ENCODE assay signal across 1 cellular context in genomic region chr22:42520663-42521546, GRCh38.
TF ChIP-seq lines count a peak whose summit lies in the region.

No MANE protein-coding gene starts in this region.

TF ChIP-seq in HepG2, 621 proteins besides CTCF, POLR2A, EP300 and RAD21 (continued from another document):
- 0 out of 2 replicates have a peak, but pooled peaks have one; percentile 20 for TF ChIP-seq ZBED4 (CRISPR knock-in tag; IDR thresholded peaks at IDR 0.05; ENCODE audit: borderline replicate concordance)
- 0 out of 2 replicates have a peak, but pooled peaks have one; percentile 27 for TF ChIP-seq ARID2 (CRISPR knock-in tag; IDR thresholded peaks at IDR 0.05; ENCODE audit: borderline replicate concordance)
- TF ChIP-seq ZFY (CRISPR knock-in tag; IDR thresholded peaks at IDR 0.05) = peak; percentile 92
- TF ChIP-seq ZNF615 (CRISPR knock-in tag; IDR thresholded peaks at IDR 0.05; ENCODE audit: borderline replicate concordance) = no peak
- no peak; the same call in 1 of the 2 replicates for TF ChIP-seq KDM5B (CRISPR knock-in tag; IDR thresholded peaks at IDR 0.05; ENCODE audit: borderline replicate concordance)
- no peak for TF ChIP-seq PHB2 (IDR thresholded peaks at IDR 0.05; ENCODE audit: partially characterized antibody)
- TF ChIP-seq POGZ (CRISPR knock-in tag; IDR thresholded peaks at IDR 0.05) = peak; percentile 18; the same call in 1 of the 2 replicates
- peak; percentile 76 for TF ChIP-seq HNF4G (IDR thresholded peaks at IDR 0.05; ENCODE audit: borderline replicate concordance, low read depth, low read length)
- TF ChIP-seq HNF4G (CRISPR knock-in tag; IDR thresholded peaks at IDR 0.05; ENCODE audit: borderline replicate concordance, low read depth) = no peak
- no peak for TF ChIP-seq CREB1 (IDR thresholded peaks at IDR 0.05)
- TF ChIP-seq CREB1 (CRISPR knock-in tag; IDR thresholded peaks at IDR 0.05) = peak; percentile 40; the same call in 1 of the 2 replicates
- TF ChIP-seq ZNF281 (CRISPR knock-in tag; IDR thresholded peaks at IDR 0.05; ENCODE audit: borderline replicate concordance) = peak; percentile 70; the same call in 1 of the 2 replicates
- no peak for TF ChIP-seq ETS1 (CRISPR knock-in tag; IDR thresholded peaks at IDR 0.05)
- TF ChIP-seq XBP1 (CRISPR knock-in tag; IDR thresholded peaks at IDR 0.05) = no peak
- TF ChIP-seq FOXK1 (CRISPR knock-in tag; IDR thresholded peaks at IDR 0.05; ENCODE audit: borderline replicate concordance, low read depth) = peak; percentile 38; the same call in 1 of the 2 replicates
- TF ChIP-seq ZNF687 (CRISPR knock-in tag; IDR thresholded peaks at IDR 0.05) = peak; percentile 74
- TF ChIP-seq ZNF296 (CRISPR knock-in tag; conservative IDR thresholded peaks at IDR 0.05) = 0 out of 2 replicates have a peak, but pooled peaks have one; percentile 67
- TF ChIP-seq ZMAT3 (CRISPR knock-in tag; conservative IDR thresholded peaks at IDR 0.05) = peak; percentile 54; the same call in 1 of the 2 replicates
- no peak for TF ChIP-seq IRF1 (CRISPR knock-in tag; IDR thresholded peaks at IDR 0.05; ENCODE audit: low read depth)
- no peak for TF ChIP-seq ATF5 (CRISPR knock-in tag; IDR thresholded peaks at IDR 0.05; ENCODE audit: low read depth)
